Comparison of ENCODE assay signal across 8 cellular contexts in the genomic region with DNA sequence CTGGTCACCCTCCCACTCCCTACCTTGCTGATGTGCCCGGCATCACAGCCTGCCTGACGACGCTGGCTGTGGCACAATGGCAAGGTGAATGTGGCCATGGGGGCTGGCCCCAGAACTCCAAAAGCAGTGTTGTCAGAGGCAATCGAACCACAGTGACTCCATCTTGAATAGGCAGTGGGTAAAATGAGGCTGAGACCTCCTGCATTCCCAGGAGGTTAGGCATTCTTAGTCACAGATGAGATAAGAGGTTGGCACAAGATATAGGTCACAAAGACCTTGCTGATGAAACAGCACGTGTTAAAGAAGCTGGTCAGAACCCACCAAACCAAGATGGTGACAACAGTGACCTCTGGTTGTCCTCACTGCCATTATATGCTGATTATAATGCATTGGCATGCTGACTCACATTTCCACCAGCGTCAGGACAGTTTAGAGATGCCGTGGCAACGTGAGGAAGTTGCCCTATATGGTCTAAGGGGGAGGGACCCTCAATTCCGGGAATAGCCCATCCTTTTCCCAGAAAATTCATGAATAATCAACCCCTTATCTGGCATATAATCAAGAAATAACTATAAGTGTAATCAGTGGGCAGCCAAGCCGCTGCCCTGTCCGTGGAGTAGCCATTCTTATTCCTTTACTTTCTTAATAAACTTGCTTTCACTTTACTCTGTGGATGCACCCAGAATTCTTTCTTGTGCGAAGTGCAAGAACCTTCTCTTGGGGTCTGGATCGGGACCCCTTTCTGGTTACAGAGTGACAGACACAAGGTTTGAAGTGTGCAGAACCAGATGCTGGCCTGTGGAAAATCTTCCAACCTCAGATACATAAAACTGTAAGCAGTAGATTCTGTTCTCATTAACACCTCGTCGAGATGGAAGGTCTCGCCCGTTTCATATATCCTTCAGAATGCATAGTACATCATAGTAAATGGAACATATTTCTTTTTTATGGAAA. TPM values are rescaled to one million over a fixed set of nuclear protein-coding genes. Genes with fewer than 3 reads are reported as not detected.
DNase-seq lines count a peak whose midpoint lies in the region; ATAC-seq, FAIRE-seq and TF ChIP-seq lines count a peak whose summit lies in the region.

No MANE protein-coding gene starts in this region.

- TF ChIP-seq EP300 in A549 (IDR thresholded peaks at IDR 0.05) = no peak

- H3K9ac ChIP-seq in HCT116 (ENCODE audit: low read length) = no peak overlapping the region

- 68% methylated on average over 17 of the region's 17 CpGs for WGBS in A549 (ENCODE audit: missing lambda C conversion rate)

- RAD21 ChIA-PET in HCT116 (lab: Charles Lee; ENCODE audit: low non-redundant PET in 1 of 2, low total read pairs in 2 of 2, uncharacterized antibody in 2 of 2, unreplicated experiment in 2 of 2) = no interaction called here

- TF ChIP-seq CTCF in A549 (IDR thresholded peaks at IDR 0.05) (no peak), HCT116 (IDR thresholded peaks at IDR 0.05 in 2 of 3, conservative IDR thresholded peaks at IDR 0.05 in 1 of 3; ENCODE audit: borderline replicate concordance in 1 of 3, insufficient read depth in 1 of 3, low read depth in 2 of 3, low read length in 2 of 3) (no peak)

- H3K9me3 ChIP-seq in A549 (no peaks in the 10 kb centered on the region), HCT116 (ENCODE audit: control insufficient read depth in 1 of 2, insufficient read depth in 1 of 2, low read depth in 1 of 2, low read length in 2 of 2) (no peaks in the 10 kb centered on the region)

- no peaks in the 10 kb centered on the region for H3K36me3 ChIP-seq in HCT116 (ENCODE audit: control insufficient read depth in 1 of 2, insufficient read depth in 2 of 2, low read length in 2 of 2)

- H3K79me2 ChIP-seq in HCT116 (ENCODE audit: insufficient read depth, low read length) = no peaks in the 10 kb centered on the region

- no peaks in the 10 kb centered on the region for H3K9me2 ChIP-seq in HCT116 (ENCODE audit: insufficient read depth)

- no peaks in the 10 kb centered on the region for H4K20me1 ChIP-seq in HCT116 (ENCODE audit: insufficient read depth)

- POLR2A ChIA-PET in A549 (lab: Yijun Ruan, JAX) = no interaction called here
- POLR2A ChIA-PET in HCT116 (lab: Charles Lee) = no interaction called here

- no peak overlapping the region for H3K4me3 Mint-ChIP-seq in activated T-cell treated with anti-CD3 and anti-CD28 coated beads, Interleukin-2, amount 50 U/mL, for 24 hours

- H2AFZ ChIP-seq in HCT116 (ENCODE audit: low read depth, low read length, poor library complexity, severe bottlenecking) = no peak overlapping the region

- no peak for FAIRE-seq in A549 (lab: Jason Lieb, UNC)

- BruUV-seq in HCT116 (replicated peaks; lab: Mats Ljungman, UMichigan) = no TSS peak

- ATAC-seq in A549 (peak in 1 of 2 experiments; percentile 66; a peak in 3 of 6 replicates), HCT116 (peak; percentile 65), HG02852 (IDR thresholded peaks at IDR 0.05; ENCODE audit: unreplicated experiment) (no peak)

- peaks cover 19% of the 10 kb centered on the region for H3K4me1 Mint-ChIP-seq in activated T-cell treated with anti-CD3 and anti-CD28 coated beads, Interleukin-2, amount 50 U/mL, for 24 hours (ENCODE audit: low read depth)

- TF ChIP-seq POLR2A in A549 (IDR thresholded peaks at IDR 0.05; ENCODE audit: low read length) (no peak), HCT116 (IDR thresholded peaks at IDR 0.05; ENCODE audit: borderline replicate concordance, extremely low read depth, insufficient read depth, insufficient read length) (no peak)

- H3K4me3 ChIP-seq in A549 (no peak overlapping the region), HCT116 (replicated peaks in 1 of 2; ENCODE audit: low read depth in 1 of 2, low read length in 2 of 2) (no peak overlapping the region)

- H3K27me3 ChIP-seq in HCT116 (ENCODE audit: insufficient read depth, low read length) = no peaks in the 10 kb centered on the region

- intact Hi-C loops in HCT116 (cut with micrococcal nuclease) = no loop called here

- CTCF ChIA-PET in A549 (lab: Yijun Ruan, JAX) = no interaction called here
- CTCF ChIA-PET in HCT116 (lab: Charles Lee) = no interaction called here

- no peak overlapping the region for H3K27ac ChIP-seq in A549
- H3K27ac ChIP-seq in HCT116 (ENCODE audit: low read depth, low read length) = no peak overlapping the region

- peak overlapping the region; percentile 82 for H3K27ac Mint-ChIP-seq in activated T-cell treated with anti-CD3 and anti-CD28 coated beads, Interleukin-2, amount 50 U/mL, for 24 hours

- H3K4me2 ChIP-seq in A549 (no peak overlapping the region), HCT116 (ENCODE audit: low read length) (peak overlapping the region; percentile 24)

- H3K27me3 Mint-ChIP-seq in activated T-cell treated with anti-CD3 and anti-CD28 coated beads, Interleukin-2, amount 50 U/mL, for 24 hours = peaks cover 56% of the 10 kb centered on the region

- peak in 1 of 2 experiments; percentile 47 for DNase-seq in A549 (ENCODE audit: low read depth in 1 of 2, low spot score in 1 of 2)
- DNase-seq in HCT116 (ENCODE audit: low read depth, low spot score) = no peak
- DNase-seq in activated T-cell treated with anti-CD3 and anti-CD28 coated beads, Interleukin-2, amount 50 U/mL, for 24 hours = no peak
- DNase-seq in iris pigment epithelial cell (ENCODE audit: low read depth) = peak; percentile 89
- DNase-seq in occipital lobe (lab: John Stamatoyannopoulos, UW) = no peak
- no peak for DNase-seq in NCI-H510A (lab: John Stamatoyannopoulos, UW)
- DNase-seq in NCI-H1436 (lab: John Stamatoyannopoulos, UW) = no peak

- no peaks in the 10 kb centered on the region for H3K36me3 Mint-ChIP-seq in activated T-cell treated with anti-CD3 and anti-CD28 coated beads, Interleukin-2, amount 50 U/mL, for 24 hours (ENCODE audit: low read depth)

- peaks cover 4% of the 10 kb centered on the region; the same call in 1 of the 3 replicates for H3K4me1 ChIP-seq in A549
- peaks cover 0 to 12% of the 10 kb centered on the region in 2 experiments; a peak in 1 of 4 replicates for H3K4me1 ChIP-seq in HCT116 (ENCODE audit: control insufficient read depth in 1 of 2, insufficient read depth in 2 of 2, low read length in 2 of 2)

- no peaks in the 10 kb centered on the region for H3K9me3 Mint-ChIP-seq in activated T-cell treated with anti-CD3 and anti-CD28 coated beads, Interleukin-2, amount 50 U/mL, for 24 hours

- TF ChIP-seq RAD21 in A549 (conservative IDR thresholded peaks at IDR 0.05 in 1 of 2, IDR thresholded peaks at IDR 0.05 in 1 of 2) = no peak
- TF ChIP-seq RAD21 in HCT116 (IDR thresholded peaks at IDR 0.05; ENCODE audit: low read depth) = no peak

TF ChIP-seq in A549, 52 proteins besides CTCF, POLR2A, EP300 and RAD21 (continues in another document):
- TF ChIP-seq POLR2AphosphoS2 (conservative IDR thresholded peaks at IDR 0.05; ENCODE audit: low read length) = no peak
- no peak for TF ChIP-seq CBX8 (IDR thresholded peaks at IDR 0.05)
- TF ChIP-seq ATOH8 (CRISPR knock-in tag; IDR thresholded peaks at IDR 0.05; ENCODE audit: low read depth) = peak; percentile 82; the same call in 1 of the 2 replicates
- TF ChIP-seq CEBPB (IDR thresholded peaks at IDR 0.05) = no peak
- no peak for TF ChIP-seq ZSCAN20 (CRISPR knock-in tag; IDR thresholded peaks at IDR 0.05)
- TF ChIP-seq NFE2L2 (conservative IDR thresholded peaks at IDR 0.05; ENCODE audit: low read length) = no peak
- TF ChIP-seq FOSL2 (IDR thresholded peaks at IDR 0.05) = no peak
- no peak for TF ChIP-seq FOSL2 (CRISPR knock-in tag; IDR thresholded peaks at IDR 0.05)
- peak; percentile 67; the same call in 1 of the 2 replicates for TF ChIP-seq HOXB13 (CRISPR knock-in tag; IDR thresholded peaks at IDR 0.05; ENCODE audit: low read depth)

TF ChIP-seq in HCT116, 20 proteins besides CTCF, POLR2A, EP300 and RAD21:
- TF ChIP-seq SRF (IDR thresholded peaks at IDR 0.05; ENCODE audit: low read depth) (0 out of 2 replicates have a peak, but pooled peaks have one; percentile 57), EZH2phosphoT487 (IDR thresholded peaks at IDR 0.05; ENCODE audit: borderline replicate concordance) (no peak)

RNA-seq across cellular contexts. Expression of gene CLDN24, which starts 26.8 kb away (rescaled TPM):
- polyA plus RNA-seq in A549 (2011; rRNA removed) (not detected in 2 replicates), A549 (2017; fragmentation: RNase III; extraction: RNeasy Plus Mini Kit Qiagen cat#74134 plus additional on column Dnase treatment) (not detected in 3 replicates)
- not detected in 2 replicates for polyA plus RNA-seq in A549 (2012; cell fraction: cytosol; rRNA removed)
- not detected in 2 replicates for polyA plus RNA-seq in A549 (2012; cell fraction: nucleus; rRNA removed)
- not detected in 2 replicates for polyA minus RNA-seq in A549 (2011; rRNA and poly(A)+ RNA removed)
- total RNA-seq in HCT116 (2021; ENCODE audit: unreplicated experiment) (not detected), occipital lobe (not detected)
- polyA plus RNA-seq in HCT116 (2012) = 0.10 TPM in 1 of 2 replicates, not detected in the other

RNA-seq across cellular contexts. Expression of gene CLDN22, which starts 28.9 kb away (rescaled TPM):
- polyA plus RNA-seq in A549 (2011; rRNA removed) = not detected in 2 replicates
- not detected in 2 replicates for polyA plus RNA-seq in A549 (2012; cell fraction: cytosol; rRNA removed)
- polyA plus RNA-seq in A549 (2012; cell fraction: nucleus; rRNA removed) = not detected in 2 replicates
- not detected in 3 replicates for polyA plus RNA-seq in A549 (2017; fragmentation: RNase III; extraction: RNeasy Plus Mini Kit Qiagen cat#74134 plus additional on column Dnase treatment)
- not detected in 2 replicates for polyA minus RNA-seq in A549 (2011; rRNA and poly(A)+ RNA removed)
- not detected for total RNA-seq in HCT116 (2021; ENCODE audit: unreplicated experiment)
- 0.29 and 0.56 TPM in 2 replicates for polyA plus RNA-seq in HCT116 (2012)
- not detected for total RNA-seq in occipital lobe
